In the genomic region with DNA sequence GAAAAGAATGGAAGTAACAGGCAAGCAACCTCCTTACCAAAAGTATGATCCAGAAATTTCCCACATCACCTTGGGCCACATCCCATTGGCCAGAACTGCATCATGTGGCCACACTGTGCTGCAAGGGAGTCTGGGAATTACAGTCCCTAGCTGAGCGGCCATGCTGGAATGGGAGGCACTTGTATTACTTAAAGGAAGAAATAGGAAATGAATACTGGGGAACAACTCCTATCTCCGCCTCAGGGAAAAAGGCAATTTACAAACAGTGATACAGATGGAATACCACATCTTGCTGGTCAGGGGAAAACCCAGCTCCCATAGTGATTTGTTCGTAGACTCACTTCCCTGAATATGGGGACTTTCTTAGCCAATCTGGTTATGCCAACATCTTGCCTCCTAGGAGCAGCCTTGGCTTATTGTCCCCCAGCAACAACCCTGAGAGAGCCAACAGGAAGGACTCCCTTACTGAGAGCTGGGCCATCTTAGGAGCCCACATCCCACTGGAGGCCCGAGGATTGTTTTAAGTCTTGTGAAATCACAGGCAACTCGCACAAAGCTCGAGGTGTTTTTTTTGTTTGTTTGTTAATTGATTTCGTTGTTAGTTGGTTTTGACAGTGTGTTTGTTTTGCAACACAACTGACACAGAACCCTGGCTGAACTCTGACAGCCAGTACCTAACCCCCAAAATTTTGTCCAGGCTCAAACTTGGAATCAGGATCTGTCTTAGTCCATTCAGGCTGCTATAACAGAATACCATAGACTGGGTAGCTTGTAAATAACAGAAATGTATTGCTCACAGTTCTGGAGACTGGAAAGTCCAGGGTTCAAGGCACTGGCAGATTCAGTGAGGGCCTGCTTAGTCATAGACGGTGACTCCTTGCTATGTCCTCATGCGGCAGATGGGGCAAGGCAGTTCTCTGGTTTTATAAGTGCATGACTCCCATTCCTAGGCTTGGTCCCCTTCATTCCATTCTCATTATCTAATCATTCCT, we compare ENCODE assay signal across 12 cellular contexts. TPM values are rescaled to one million over a fixed set of nuclear protein-coding genes. Genes with fewer than 3 reads are reported as not detected.
DNase-seq lines count a peak whose midpoint lies in the region; ATAC-seq and TF ChIP-seq lines count a peak whose summit lies in the region.
"Had no signal": no experiment of that assay in that cellular context is flagged by ENCODE, and none has a peak within 500 bp of the region (broad histone marks: within the 10 kb centered on the region; RNA-seq: fewer than 3 reads in every experiment).

No MANE protein-coding gene starts in this region.

- in situ Hi-C loops in GM23248 (cut with MboI): no loop called here
- in situ Hi-C loops in Panc1 (cut with HindIII; ENCODE audit: low pct_unique_long_range_greater_than_20kb, low sequenced_read_pairs): no loop called here

- DNase-seq in GM23248 (peak; percentile 96), Panc1 (ENCODE audit: low read depth, low spot score) (no peak), neuronal stem cell (ENCODE audit: low spot score) (no peak), NCI-H1436 (lab: John Stamatoyannopoulos, UW) (no peak), osteocyte (ENCODE audit: extremely low spot score, unreplicated experiment) (no peak)
- DNase-seq: activated CD8-positive, alpha-beta T cell treated with anti-CD3 and anti-CD28 coated beads for 36 hours; anterior cingulate cortex; stimulated activated naive CD4-positive, alpha-beta T cell treated with Interleukin-2 at 50 U/mL for 16 hours had no signal

- no peak overlapping the region for H2BK12ac ChIP-seq in neuronal stem cell (ENCODE audit: low read length)

- 0 out of 2 replicates have a peak overlapping the region, but pooled peaks have one; percentile 9 for H2AFZ ChIP-seq in GM23248
- peak overlapping the region; percentile 57 for H2AFZ ChIP-seq in neuronal stem cell (ENCODE audit: low read length)

- no peak overlapping the region for H3K14ac ChIP-seq in neuronal stem cell (ENCODE audit: low read length)

- no peaks in the 10 kb centered on the region for H3K36me3 Mint-ChIP-seq in osteocyte (ENCODE audit: unreplicated experiment)

- no peak overlapping the region for H2BK120ac ChIP-seq in neuronal stem cell (ENCODE audit: low read depth, low read length)

- H3K36me3 ChIP-seq in GM23248 (ENCODE audit: low read depth): no peaks in the 10 kb centered on the region
- H3K36me3 ChIP-seq in Panc1 (ENCODE audit: control insufficient read depth, insufficient read depth, low read length): no peaks in the 10 kb centered on the region
- no peaks in the 10 kb centered on the region for H3K36me3 ChIP-seq in neuronal stem cell (replicated peaks in 1 of 2; ENCODE audit: control insufficient read depth in 2 of 2, insufficient read depth in 2 of 2, low read length in 2 of 2)

- no peak overlapping the region for H3K23ac ChIP-seq in neuronal stem cell (ENCODE audit: low read depth, low read length, poor library complexity)

- no peak overlapping the region for H3K4ac ChIP-seq in neuronal stem cell (ENCODE audit: low read length)

- peak overlapping the region; percentile 75 for H3K27ac ChIP-seq in GM23248
- H3K27ac ChIP-seq in Panc1 (ENCODE audit: low read length): no peak overlapping the region
- no peak overlapping the region for H3K27ac ChIP-seq in neuronal stem cell (replicated peaks; ENCODE audit: low read length)

- no peak overlapping the region for H2BK5ac ChIP-seq in neuronal stem cell (ENCODE audit: low read length)

- peaks cover 28% of the 10 kb centered on the region for H3F3A ChIP-seq in GM23248 (ENCODE audit: insufficient read depth)

- H2BK15ac ChIP-seq in neuronal stem cell (ENCODE audit: low read length): no peak overlapping the region

- POLR2A ChIA-PET in Panc1 (lab: Charles Lee): no interaction called here

- peaks cover 10% of the 10 kb centered on the region for H3K9me3 Mint-ChIP-seq in osteocyte (ENCODE audit: unreplicated experiment)
- H3K9me3 Mint-ChIP-seq: activated CD8-positive, alpha-beta T cell treated with anti-CD3 and anti-CD28 coated beads for 36 hours had no signal

- no peak overlapping the region for H3K27ac Mint-ChIP-seq in osteocyte (ENCODE audit: unreplicated experiment)
- H3K27ac Mint-ChIP-seq: activated CD8-positive, alpha-beta T cell treated with anti-CD3 and anti-CD28 coated beads for 36 hours had no signal

- ATAC-seq in Panc1: peak; percentile 37; the same call in 1 of the 2 replicates
- ATAC-seq in esophagus mucosa: peak; percentile 86
- ATAC-seq in GM21529 (IDR thresholded peaks at IDR 0.05; ENCODE audit: unreplicated experiment): no peak
- no peak for ATAC-seq in HG02970 (IDR thresholded peaks at IDR 0.05; ENCODE audit: low FRiP score, unreplicated experiment)
- ATAC-seq: activated CD8-positive, alpha-beta T cell treated with anti-CD3 and anti-CD28 coated beads for 36 hours had no signal

- no peaks in the 10 kb centered on the region for H3K27me3 ChIP-seq in GM23248 (replicated peaks; ENCODE audit: insufficient read depth)
- no peaks in the 10 kb centered on the region for H3K27me3 ChIP-seq in Panc1 (ENCODE audit: control insufficient read depth, insufficient read depth, low read length)
- peaks cover 0 to 28% (median 0%) of the 10 kb centered on the region in 3 experiments for H3K27me3 ChIP-seq in neuronal stem cell (ENCODE audit: control insufficient read depth in 3 of 3, insufficient read depth in 3 of 3, low read depth in 1 of 3, low read length in 3 of 3)

- no peak overlapping the region for H4K91ac ChIP-seq in neuronal stem cell (ENCODE audit: low read depth, low read length, poor library complexity)

- CTCF ChIA-PET in Panc1 (lab: Charles Lee): no interaction called here

- H3K9ac ChIP-seq in GM23248 (peak overlapping the region; percentile 27), neuronal stem cell (ENCODE audit: low read depth, low read length, poor library complexity) (no peak overlapping the region)

- TF ChIP-seq CTCF in Panc1 (IDR thresholded peaks at IDR 0.05): no peak
- no peak for TF ChIP-seq CTCF in osteocyte (IDR thresholded peaks at IDR 0.05)

- H3K9me3 ChIP-seq in GM23248 (ENCODE audit: low read depth) (no peaks in the 10 kb centered on the region), Panc1 (ENCODE audit: control insufficient read depth, insufficient read depth, low read depth, low read length) (no peaks in the 10 kb centered on the region), neuronal stem cell (replicated peaks in 1 of 2; ENCODE audit: control insufficient read depth in 2 of 2, insufficient read depth in 1 of 2, low read depth in 1 of 2, low read length in 2 of 2) (no peaks in the 10 kb centered on the region)

- H3K9me2 ChIP-seq in GM23248 (ENCODE audit: insufficient read depth): no peaks in the 10 kb centered on the region

- intact Hi-C loops in Panc1 (cut with micrococcal nuclease; ENCODE audit: unreplicated experiment): no loop called here

- H4K20me1 ChIP-seq in GM23248 (ENCODE audit: insufficient read depth): no peaks in the 10 kb centered on the region

- 56 to 61% methylated on average over 9 of the region's 9 CpGs for WGBS in GM23248 (ENCODE audit: low coverage in 1 of 2, low lambda C conversion rate in 2 of 2, missing lambda C conversion rate in 2 of 2), 2 experiments
- no CpG with 5 or more reads among the region's 9 CpGs for WGBS in neuronal stem cell (ENCODE audit: extremely low coverage in 2 of 2, insufficient read length in 2 of 2, insufficient replicate concordance in 1 of 2), 2 donors

- no peak overlapping the region for H3K4me3 Mint-ChIP-seq in osteocyte (ENCODE audit: unreplicated experiment)
- H3K4me3 Mint-ChIP-seq: activated CD8-positive, alpha-beta T cell treated with anti-CD3 and anti-CD28 coated beads for 36 hours had no signal

- no peaks in the 10 kb centered on the region for H3K27me3 Mint-ChIP-seq in osteocyte (ENCODE audit: unreplicated experiment)

- H2AK5ac ChIP-seq in neuronal stem cell (ENCODE audit: low read depth, low read length): no peak overlapping the region

- H3K4me3 ChIP-seq in GM23248: no peak overlapping the region
- no peak overlapping the region for H3K4me3 ChIP-seq in Panc1 (ENCODE audit: low read depth in 2 of 2, low read length in 2 of 2)
- H3K4me3 ChIP-seq in neuronal stem cell (ENCODE audit: low read length in 2 of 2): no peak overlapping the region

- H3K4me2 ChIP-seq in GM23248 (ENCODE audit: unreplicated experiment): peak overlapping the region; percentile 21
- H3K4me2 ChIP-seq in neuronal stem cell (ENCODE audit: insufficient read depth, low read length, poor library complexity, severe bottlenecking): no peak overlapping the region

- H3K4me1 Mint-ChIP-seq in osteocyte (ENCODE audit: unreplicated experiment): peaks cover 22% of the 10 kb centered on the region

- peaks cover 43% of the 10 kb centered on the region for H3K4me1 ChIP-seq in GM23248 (ENCODE audit: insufficient read depth)
- H3K4me1 ChIP-seq in Panc1 (ENCODE audit: control insufficient read depth, insufficient read depth, low read length): no peaks in the 10 kb centered on the region; the same call in 1 of the 2 replicates
- H3K4me1 ChIP-seq in neuronal stem cell (ENCODE audit: control insufficient read depth in 2 of 2, insufficient read depth in 1 of 2, low read depth in 1 of 2, low read length in 2 of 2): no peaks in the 10 kb centered on the region

- H3K79me2 ChIP-seq in GM23248 (ENCODE audit: insufficient read depth): no peaks in the 10 kb centered on the region

- no TSS peak for BruUV-seq in Panc1 (replicated peaks; lab: Mats Ljungman, UMichigan)

- no peaks in the 10 kb centered on the region for H3K79me1 ChIP-seq in neuronal stem cell (ENCODE audit: low read depth, low read length)

- H3K18ac ChIP-seq in neuronal stem cell (ENCODE audit: low read length): no peak overlapping the region

- H4K8ac ChIP-seq in neuronal stem cell (ENCODE audit: low read depth, low read length): no peak overlapping the region

RNA-seq across cellular contexts. Expression of a gene that starts 14.9 kb away (rescaled TPM):
- 3.0 and 5.9 TPM in 2 replicates for total RNA-seq in GM23248 (2014; rRNA removed; shearing (Covaris generic))
- 9.6 and 9.9 TPM in 2 replicates for polyA plus RNA-seq in GM23248 (2016; fragmentation: Nextera tagmentation; extraction: Ambion mirVana)
- total RNA-seq in Panc1 (2021; ENCODE audit: unreplicated experiment): 0.62 TPM
- polyA plus RNA-seq in Panc1 (2012; ENCODE audit: insufficient read length): not detected
- 97.6 TPM for total RNA-seq in esophagus mucosa
- polyA plus RNA-seq in neuronal stem cell (2013, experiment 1 of 2): 0.29 TPM
- 0.36 TPM for polyA plus RNA-seq in neuronal stem cell (2013, experiment 2 of 2)
- not detected in 2 replicates for total RNA-seq in osteocyte
- total RNA-seq: activated CD8-positive, alpha-beta T cell treated with anti-CD3 and anti-CD28 coated beads for 36 hours; SK-MEL-5 had no signal

RNA-seq across cellular contexts. Expression of a gene that starts 29.5 kb away (rescaled TPM):
- 141 and 151 TPM in 2 replicates for total RNA-seq in GM23248 (2014; rRNA removed; shearing (Covaris generic))
- 102 and 104 TPM in 2 replicates for polyA plus RNA-seq in GM23248 (2016; fragmentation: Nextera tagmentation; extraction: Ambion mirVana)
- total RNA-seq in Panc1 (2021; ENCODE audit: unreplicated experiment) (32.1 TPM), esophagus mucosa (36.8 TPM), osteocyte (54.8 and 55.2 TPM in 2 replicates)
- 48.0 TPM for polyA plus RNA-seq in Panc1 (2012; ENCODE audit: insufficient read length)
- 22.0 TPM for polyA plus RNA-seq in neuronal stem cell (2013, experiment 1 of 2)
- 19.8 TPM for polyA plus RNA-seq in neuronal stem cell (2013, experiment 2 of 2)

RNA-seq across cellular contexts. Expression of a gene that starts 51.4 kb away (rescaled TPM):
- total RNA-seq in GM23248 (2014; rRNA removed; shearing (Covaris generic)): 0.11 TPM in 1 of 2 replicates, not detected in the other
- polyA plus RNA-seq in GM23248 (2016; fragmentation: Nextera tagmentation; extraction: Ambion mirVana): 0.31 and 0.52 TPM in 2 replicates
- total RNA-seq in Panc1 (2021; ENCODE audit: unreplicated experiment): 3.0 TPM
- polyA plus RNA-seq in Panc1 (2012; ENCODE audit: insufficient read length): 5.1 TPM
- 0.12 TPM for total RNA-seq in esophagus mucosa
- polyA plus RNA-seq in neuronal stem cell (2013, experiment 1 of 2): 1.6 TPM
- polyA plus RNA-seq in neuronal stem cell (2013, experiment 2 of 2): 1.5 TPM
- total RNA-seq in osteocyte: 0.37 and 0.43 TPM in 2 replicates
- total RNA-seq: activated CD8-positive, alpha-beta T cell treated with anti-CD3 and anti-CD28 coated beads for 36 hours; SK-MEL-5 had no signal

RNA-seq across cellular contexts. Expression of a gene that starts 57.4 kb away (rescaled TPM):
- total RNA-seq in GM23248 (2014; rRNA removed; shearing (Covaris generic)): 354 and 356 TPM in 2 replicates
- 348 and 359 TPM in 2 replicates for polyA plus RNA-seq in GM23248 (2016; fragmentation: Nextera tagmentation; extraction: Ambion mirVana)
- total RNA-seq in Panc1 (2021; ENCODE audit: unreplicated experiment) (337 TPM), esophagus mucosa (134 TPM), osteocyte (266 and 267 TPM in 2 replicates)
- 314 TPM for polyA plus RNA-seq in Panc1 (2012; ENCODE audit: insufficient read length)
- 115 TPM for polyA plus RNA-seq in neuronal stem cell (2013, experiment 1 of 2)
- 115 TPM for polyA plus RNA-seq in neuronal stem cell (2013, experiment 2 of 2)

Comparison
In these comparisons a context has a peak if more than half of its experiments do, and no peak if none do; other contexts are left out.
1. ATAC-seq: peak in Panc1 (single experiment) and esophagus mucosa (single experiment); none in GM21529 (single experiment) and HG02970 (single experiment).
2. RNA of a gene that starts 14.9 kb away (total RNA-seq): 97.6 TPM in esophagus mucosa (single experiment); 3.0 to 5.9 TPM in GM23248, 0.62 TPM in Panc1 (single experiment) and not detected in osteocyte; every median in the first group is over 10 times any median in the second.